In the genomic region with DNA sequence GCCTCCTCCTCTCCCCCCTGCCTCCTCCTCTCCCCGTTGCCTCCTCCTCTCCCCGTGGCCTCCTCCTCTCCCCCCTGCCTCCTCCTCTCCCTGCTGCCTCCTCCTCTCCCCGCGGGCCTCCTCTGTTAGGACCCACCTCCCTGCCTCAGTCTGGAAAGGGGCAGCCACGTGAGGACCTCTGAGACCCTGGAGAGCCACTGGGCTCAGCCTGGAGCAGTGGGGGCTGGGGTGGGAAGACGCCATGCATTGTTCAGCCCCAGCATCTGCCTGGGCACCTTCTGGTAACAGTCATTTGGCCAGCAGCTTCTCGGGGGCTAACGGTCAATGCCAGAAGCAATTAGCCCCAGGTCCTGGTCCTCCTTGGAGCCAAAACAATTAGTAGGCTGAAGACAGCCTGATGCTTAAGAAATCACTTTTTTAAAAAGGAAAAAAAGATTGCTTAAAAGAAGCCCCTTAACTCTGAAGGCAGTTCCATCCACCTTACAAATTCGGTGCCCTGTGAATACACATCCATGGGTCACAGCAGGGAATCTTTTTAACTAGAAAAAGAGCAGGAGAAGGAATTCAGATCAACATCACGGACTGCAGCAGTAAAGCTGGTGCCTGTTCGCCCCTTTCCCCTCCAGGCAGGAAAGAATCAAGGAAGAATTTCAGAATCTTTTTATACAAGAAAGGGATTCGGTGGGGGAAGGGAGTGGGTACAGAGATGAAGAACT, we compare ENCODE assay signal across 13 cellular contexts. TPM values are rescaled to one million over a fixed set of nuclear protein-coding genes. Genes with fewer than 3 reads are reported as not detected.
DNase-seq lines count a peak whose midpoint lies in the region; ATAC-seq, FAIRE-seq and TF ChIP-seq lines count a peak whose summit lies in the region.
"Had no signal": no experiment of that assay in that cellular context is flagged by ENCODE, and none has a peak within 500 bp of the region (broad histone marks: within the 10 kb centered on the region; RNA-seq: fewer than 3 reads in every experiment).

No MANE protein-coding gene starts in this region.

- DNase-seq in RWPE2 (ENCODE audit: low spot score) (no peak), retina (peak; percentile 90), NCI-H748 (lab: John Stamatoyannopoulos, UW; ENCODE audit: unreplicated experiment) (no peak), NCI-H1694 (lab: John Stamatoyannopoulos, UW) (no peak)
- DNase-seq: activated naive CD4-positive, alpha-beta T cell treated with anti-CD3 and anti-CD28 coated beads, Interleukin-2, amount 50 U/mL, for 16 hours; left lung; nucleus accumbens; substantia nigra had no signal

- peak overlapping the region; percentile 87 for H3K27ac ChIP-seq in RWPE2 (ENCODE audit: poor library complexity, severe bottlenecking)
- peak overlapping the region; percentile 98 for H3K27ac ChIP-seq in iPS-20b (ENCODE audit: low read length)

- peak; percentile 91 for FAIRE-seq in G401.6 (lab: Jason Lieb, UNC)
- FAIRE-seq: endometrium had no signal

- H3K9me3 ChIP-seq in RWPE2 (ENCODE audit: severe bottlenecking) (no peaks in the 10 kb centered on the region), iPS-20b (ENCODE audit: insufficient read depth, low read depth, low read length) (no peaks in the 10 kb centered on the region)
- H3K9me3 ChIP-seq: left lung had no signal

- ATAC-seq in RWPE2 (ENCODE audit: low read depth) (no peak), esophagus mucosa (no peak), GM21825 (IDR thresholded peaks at IDR 0.05; ENCODE audit: unreplicated experiment) (no peak)
- ATAC-seq: left lung had no signal

- no peak overlapping the region for H3K4me3 ChIP-seq in RWPE2 (ENCODE audit: severe bottlenecking)
- peak overlapping the region; percentile 49 for H3K4me3 ChIP-seq in iPS-20b (ENCODE audit: low read length)
- H3K4me3 ChIP-seq: left lung had no signal

- TF ChIP-seq CTCF in RWPE2 (IDR thresholded peaks at IDR 0.05; ENCODE audit: poor library complexity, severe bottlenecking), result no peak

- H3K4me1 ChIP-seq in RWPE2 (ENCODE audit: insufficient read depth, poor library complexity, severe bottlenecking) (peaks cover 13% of the 10 kb centered on the region), iPS-20b (ENCODE audit: insufficient read depth, low read length) (peaks cover 13% of the 10 kb centered on the region)

- H3K27me3 ChIP-seq in RWPE2 (ENCODE audit: insufficient read depth, poor library complexity, severe bottlenecking) (no peaks in the 10 kb centered on the region), iPS-20b (ENCODE audit: insufficient read depth, low read length) (no peaks in the 10 kb centered on the region)

- peak overlapping the region; percentile 94 for H3K9ac ChIP-seq in iPS-20b (ENCODE audit: low read depth, low read length)

- peaks cover 4% of the 10 kb centered on the region; the same call in 1 of the 2 replicates for H3K36me3 ChIP-seq in RWPE2 (ENCODE audit: low read depth)
- H3K36me3 ChIP-seq in iPS-20b (ENCODE audit: insufficient read depth, low read depth, low read length), result no peaks in the 10 kb centered on the region

RNA-seq across cellular contexts. Expression of gene NXN, which starts 29.8 kb away (rescaled TPM):
- 30.8 TPM for total RNA-seq in esophagus mucosa

RNA-seq across cellular contexts. Expression of gene TIMM22, which starts 47.1 kb away (rescaled TPM):
- 9.4 TPM for total RNA-seq in esophagus mucosa
